8 cellular contexts compared by ENCODE assay signal in the genomic region with DNA sequence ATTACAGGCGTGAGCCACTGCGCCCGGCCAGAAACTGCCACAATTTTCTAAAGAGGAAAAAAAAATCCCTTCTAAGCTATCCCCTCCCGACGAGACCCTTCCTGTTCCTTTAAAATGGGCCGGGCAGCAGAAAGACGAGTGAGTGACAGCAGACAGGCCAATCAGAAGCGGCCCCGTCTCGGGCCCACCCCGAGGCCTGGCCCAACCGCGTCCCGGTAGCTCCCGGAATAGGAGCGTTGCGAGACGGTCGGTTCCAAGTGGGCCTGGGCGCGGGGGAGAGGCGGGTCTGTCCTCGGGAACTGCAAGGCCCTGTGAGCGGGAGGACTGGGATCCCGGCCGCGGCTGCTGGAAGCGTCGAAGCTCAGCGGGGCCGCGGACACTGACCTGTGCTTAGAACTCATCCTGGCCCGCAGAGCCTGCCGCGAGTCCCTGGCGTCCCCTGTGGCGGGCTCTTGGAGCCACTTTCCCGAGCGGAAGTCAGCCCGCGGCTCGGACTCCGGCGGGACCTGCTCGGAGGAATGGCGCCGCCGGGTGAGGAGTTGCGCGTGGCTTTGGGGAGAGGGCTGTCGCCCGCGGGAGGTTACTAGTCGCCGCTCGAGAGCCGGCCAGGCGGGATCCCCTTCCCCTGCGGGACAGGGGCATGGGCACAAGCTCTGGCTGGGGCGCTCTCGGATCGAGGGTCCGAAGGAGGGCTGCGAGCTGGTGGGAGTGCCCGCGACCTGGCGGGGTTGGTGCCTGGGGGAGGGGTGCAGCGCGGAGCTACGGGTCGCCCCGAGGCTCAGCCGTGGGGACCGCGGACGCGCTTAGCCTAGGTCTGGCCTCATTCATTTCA.
A peak's percentile ranks its signal among the peaks of the same experiment; 100 is the strongest.
DNase-seq lines count a peak whose midpoint lies in the region; ATAC-seq lines count a peak whose summit lies in the region.

A gene (minus strand): TSS at position 710 of the 832 bp plus-strand sequence.
A gene (plus strand): TSS at position 492 of the 832 bp plus-strand sequence. CDS start 27 bp downstream, at position 519.

- DNase-seq in AG20443 (ENCODE audit: low spot score) (peak; percentile 97), NCI-H446 (lab: John Stamatoyannopoulos, UW) (peak; percentile 94 to 98), cerebellar cortex (ENCODE audit: low spot score) (peak; percentile 99), islet precursor cell (peak; percentile 99)
- peak; percentile 94 for DNase-seq in stimulated activated CD4-positive, alpha-beta T cell treated with anti-CD3 and anti-CD28 coated beads, Interleukin-12 subunit alpha, Interleukin-12 subunit beta, amount 100 ng/mL, for 4 hours

- ATAC-seq in GM19043 (IDR thresholded peaks at IDR 0.05; ENCODE audit: low read depth, unreplicated experiment) (peak; percentile 84), HG03354 (IDR thresholded peaks at IDR 0.05; ENCODE audit: poor library complexity, severe bottlenecking, unreplicated experiment) (peak; percentile 92)
- ATAC-seq in activated CD4-positive, CD25-positive, alpha-beta regulatory T cell treated with anti-CD3 and anti-CD28 coated beads, Interleukin-2, amount 50 U/mL, for 24 hours: peak; percentile 96 to 97

Comparison
In these comparisons a context has a peak if more than half of its experiments do, and no peak if none do; other contexts are left out.
1. Peak in every context shown above with its lines: DNase-seq and ATAC-seq.